23 cellular contexts compared by ENCODE assay signal in genomic region chr10:45599646-45600045, GRCh38.
DNase-seq lines count a peak whose midpoint lies in the region; ATAC-seq, FAIRE-seq and TF ChIP-seq lines count a peak whose summit lies in the region.
"Had no signal": no experiment of that assay in that cellular context is flagged by ENCODE, and none has a peak within 500 bp of the region (broad histone marks: within the 10 kb centered on the region; RNA-seq: fewer than 3 reads in every experiment).

No MANE protein-coding gene starts in this region.

- TF ChIP-seq RAD21 in HepG2 (CRISPR knock-in tag; IDR thresholded peaks at IDR 0.05) (no peak), K562 (CRISPR knock-in tag; conservative IDR thresholded peaks at IDR 0.05 in 1 of 2, IDR thresholded peaks at IDR 0.05 in 1 of 2) (no peak)

- no peaks in the 10 kb centered on the region for H3K79me2 ChIP-seq in HepG2 (ENCODE audit: insufficient read depth, low read length)
- H3K79me2 ChIP-seq in K562 (ENCODE audit: control insufficient read depth, insufficient read depth, low read length): no peaks in the 10 kb centered on the region; the same call in 2 of the 3 replicates
- no peaks in the 10 kb centered on the region for H3K79me2 ChIP-seq in hepatocyte

- in situ Hi-C loops in HepG2 (cut with HindIII; ENCODE audit: extremely low pct_ligation_motif_present, low pct_unique_long_range_greater_than_20kb) (no loop called here), K562 (cut with MboI) (no loop called here)

- TF ChIP-seq POLR2A in HepG2 (IDR thresholded peaks at IDR 0.05; ENCODE audit: insufficient read depth in 1 of 2, low read depth in 2 of 2, low read length in 2 of 2) (no peak), right lobe of liver (IDR thresholded peaks at IDR 0.05) (no peak), K562 (conservative IDR thresholded peaks at IDR 0.05) (no peak)

- H3K4me3 ChIP-seq in HepG2 (replicated peaks in 1 of 3; ENCODE audit: insufficient read depth in 1 of 3, low read depth in 2 of 3, low read length in 3 of 3) (no peak overlapping the region; a peak in 1 of 6 replicates), right lobe of liver (no peak overlapping the region), K562 (no peak overlapping the region), hepatocyte (no peak overlapping the region)
- H3K4me3 ChIP-seq: A549; BLaER1 treated with 17β-estradiol and CSF1 and Interleukin-3, amounts not matched to agents 10 nM and 100 nM had no signal

- H3K27me3 Mint-ChIP-seq in stimulated activated naive CD8-positive, alpha-beta T cell treated with anti-CD3 and anti-CD28 coated beads, Interleukin-15, amount 100 ng/mL, for 72 hours: peaks cover 37% of the 10 kb centered on the region

- H3K27ac Mint-ChIP-seq in stimulated activated naive CD8-positive, alpha-beta T cell treated with anti-CD3 and anti-CD28 coated beads, Interleukin-15, amount 100 ng/mL, for 72 hours: no peak overlapping the region
- H3K27ac Mint-ChIP-seq: B cell; CD4-positive, alpha-beta T cell; CD8-positive, alpha-beta T cell had no signal

- intact Hi-C loops in HepG2 (cut with micrococcal nuclease; ENCODE audit: unreplicated experiment): loop anchor here (5.0 kb wide), 2 partner anchors 73 to 97 kb away; partner anchors contain the start of gene ZFAND4
- intact Hi-C loops in right lobe of liver (cut with DNase I): loop anchor here in 1 of 2 donors (10.0 kb wide), 1 partner anchor 135 kb away; no protein-coding TSS in a partner anchor
- intact Hi-C loops in K562 (cut with micrococcal nuclease): no loop called here

- H3K27me3 ChIP-seq in HepG2 (ENCODE audit: control insufficient read depth in 1 of 2, insufficient read depth in 2 of 2, low read length in 2 of 2) (no peaks in the 10 kb centered on the region; a peak in 1 of 5 replicates), right lobe of liver (no peaks in the 10 kb centered on the region), K562 (ENCODE audit: control insufficient read depth in 2 of 2, insufficient read depth in 2 of 2, low read length in 2 of 2) (no peaks in the 10 kb centered on the region), hepatocyte (no peaks in the 10 kb centered on the region)
- H3K27me3 ChIP-seq: BLaER1 treated with 17β-estradiol and CSF1 and Interleukin-3, amounts not matched to agents 10 nM and 100 nM had no signal

- DNase-seq in HepG2 (ENCODE audit: low spot score): no peak
- DNase-seq in right lobe of liver: no peak
- no peak for DNase-seq in K562 (ENCODE audit: extremely low read depth in 1 of 4, low spot score in 3 of 4)
- DNase-seq in hepatocyte (ENCODE audit: low spot score): no peak
- no peak for DNase-seq in middle frontal gyrus (ENCODE audit: extremely low spot score, low spot score)
- no peak for DNase-seq in NCI-H446 (lab: John Stamatoyannopoulos, UW)
- no peak for DNase-seq in stimulated activated naive CD8-positive, alpha-beta T cell treated with anti-CD3 and anti-CD28 coated beads, Interleukin-15, amount 100 ng/mL, for 72 hours
- DNase-seq: AML-193; Caco-2; Calu3; CD4-positive, alpha-beta T cell; CD8-positive, alpha-beta T cell; DMS79 treated with DMSO at 0.1 percent for 48 hours; GF-D8 had no signal

- ATAC-seq in HepG2 (no peak), right lobe of liver (no peak), K562 (no peak)
- ATAC-seq in stimulated activated naive CD8-positive, alpha-beta T cell treated with anti-CD3 and anti-CD28 coated beads, Interleukin-15, amount 100 ng/mL, for 72 hours: no peak
- ATAC-seq: A549; CD8-positive, alpha-beta T cell had no signal

- CTCF ChIA-PET in HepG2 (lab: Yijun Ruan, JAX; ENCODE audit: low intra/inter-chr PET ratio, low total read pairs): no interaction called here
- CTCF ChIA-PET in K562 (lab: Yijun Ruan, JAX; ENCODE audit: low intra/inter-chr PET ratio): no interaction called here

- FAIRE-seq in HepG2 (lab: Jason Lieb, UNC) (no peak), K562 (lab: Jason Lieb, UNC) (no peak)
- FAIRE-seq: A549, D721Med, G401.6, GM12891, GM19239 had no signal

- H3K9ac ChIP-seq in HepG2 (ENCODE audit: insufficient read depth, low read depth, low read length) (no peak overlapping the region; the same call in 1 of the 2 replicates), K562 (ENCODE audit: insufficient read depth in 1 of 2, low read depth in 2 of 2, low read length in 2 of 2) (no peak overlapping the region)
- H3K9ac ChIP-seq: BLaER1 treated with 17β-estradiol and CSF1 and Interleukin-3, amounts not matched to agents 10 nM and 100 nM had no signal

- BruUV-seq in HepG2 (replicated peaks; lab: Mats Ljungman, UMichigan): no TSS peak
- no TSS peak for BruUV-seq in K562 (replicated peaks; lab: Mats Ljungman, UMichigan)

- no peak overlapping the region for H3K27ac ChIP-seq in HepG2 (ENCODE audit: extremely low read length, insufficient read depth, low read length)
- H3K27ac ChIP-seq in right lobe of liver: peak overlapping the region in 1 of 3 donors; percentile 31
- H3K27ac ChIP-seq in K562 (ENCODE audit: extremely low read depth, low read depth, low read length): no peak overlapping the region
- H3K27ac ChIP-seq in hepatocyte: peak overlapping the region; percentile 25
- H3K27ac ChIP-seq: 22Rv1; A549; BLaER1 treated with 17β-estradiol and CSF1 and Interleukin-3, amounts not matched to agents 10 nM and 100 nM; C4-2B had no signal

- H3K9me3 Mint-ChIP-seq in stimulated activated naive CD8-positive, alpha-beta T cell treated with anti-CD3 and anti-CD28 coated beads, Interleukin-15, amount 100 ng/mL, for 72 hours: peaks cover 0 to 8% of the 10 kb centered on the region in 2 donors
- H3K9me3 Mint-ChIP-seq: CD4-positive, alpha-beta T cell had no signal

- H3K36me3 ChIP-seq in HepG2 (replicated peaks in 1 of 2; ENCODE audit: control insufficient read depth in 1 of 2, insufficient read depth in 2 of 2, low read length in 2 of 2): no peaks in the 10 kb centered on the region
- H3K36me3 ChIP-seq in right lobe of liver: no peaks in the 10 kb centered on the region
- H3K36me3 ChIP-seq in K562 (ENCODE audit: control insufficient read depth, insufficient read depth, low read length): no peaks in the 10 kb centered on the region
- H3K36me3 ChIP-seq in hepatocyte (replicated peaks; ENCODE audit: insufficient read depth, low read depth): no peaks in the 10 kb centered on the region
- H3K36me3 ChIP-seq: BLaER1 treated with 17β-estradiol and CSF1 and Interleukin-3, amounts not matched to agents 10 nM and 100 nM had no signal

- peaks cover 19% of the 10 kb centered on the region for H3K4me1 Mint-ChIP-seq in stimulated activated naive CD8-positive, alpha-beta T cell treated with anti-CD3 and anti-CD28 coated beads, Interleukin-15, amount 100 ng/mL, for 72 hours

- no peak overlapping the region for H3K4me3 Mint-ChIP-seq in stimulated activated naive CD8-positive, alpha-beta T cell treated with anti-CD3 and anti-CD28 coated beads, Interleukin-15, amount 100 ng/mL, for 72 hours
- H3K4me3 Mint-ChIP-seq: CD4-positive, alpha-beta T cell; CD8-positive, alpha-beta T cell had no signal

- POLR2A ChIA-PET in HepG2 (lab: Yijun Ruan, JAX) (no interaction called here), K562 (lab: Yijun Ruan, JAX) (interaction anchor here (2.7 kb wide), 1 partner anchor 12 kb away, joined by 8 read pairs; no protein-coding TSS in a partner anchor)

- H4K20me1 ChIP-seq in HepG2 (ENCODE audit: insufficient read depth, low read length) (no peaks in the 10 kb centered on the region), K562 (replicated peaks; ENCODE audit: control insufficient read depth, insufficient read depth, low read length) (no peaks in the 10 kb centered on the region), hepatocyte (ENCODE audit: insufficient read depth, poor library complexity, severe bottlenecking) (no peaks in the 10 kb centered on the region)
- H4K20me1 ChIP-seq: BLaER1 treated with 17β-estradiol and CSF1 and Interleukin-3, amounts not matched to agents 10 nM and 100 nM had no signal

- TF ChIP-seq EP300 in HepG2 (IDR thresholded peaks at IDR 0.05; ENCODE audit: low read depth in 2 of 2, low read length in 2 of 2): no peak
- TF ChIP-seq EP300 in HepG2 (CRISPR knock-in tag; IDR thresholded peaks at IDR 0.05; ENCODE audit: borderline replicate concordance): no peak
- no peak for TF ChIP-seq EP300 in K562 (IDR thresholded peaks at IDR 0.05; ENCODE audit: low read length)

- no peaks in the 10 kb centered on the region for H3K9me1 ChIP-seq in K562 (ENCODE audit: control insufficient read depth, insufficient read depth, low read length)

- H3K9me3 ChIP-seq in HepG2 (ENCODE audit: low read length) (no peaks in the 10 kb centered on the region), right lobe of liver (no peaks in the 10 kb centered on the region), K562 (replicated peaks; ENCODE audit: control insufficient read depth, insufficient read depth, low read depth, low read length) (peaks cover 12% of the 10 kb centered on the region), hepatocyte (ENCODE audit: low read depth) (no peaks in the 10 kb centered on the region)
- H3K9me3 ChIP-seq: A549 had no signal

- H2AFZ ChIP-seq in HepG2 (ENCODE audit: low read length) (no peak overlapping the region), K562 (ENCODE audit: low read depth, low read length) (no peak overlapping the region), hepatocyte (no peak overlapping the region)

- WGBS in HepG2 (ENCODE audit: low lambda C conversion rate): 69% methylated on average over 6 of the region's 6 CpGs
- WGBS in right lobe of liver (ENCODE audit: insufficient coverage, low coverage, low lambda C conversion rate, missing lambda C conversion rate): 88% methylated on average over 6 of the region's 6 CpGs
- 48% methylated on average over 6 of the region's 6 CpGs for WGBS in K562 (ENCODE audit: insufficient coverage, low coverage, missing lambda C conversion rate)
- WGBS in hepatocyte (ENCODE audit: low lambda C conversion rate, missing lambda C conversion rate): 85% methylated on average over 6 of the region's 6 CpGs

- peaks cover 57% of the 10 kb centered on the region for H3K4me1 ChIP-seq in HepG2 (ENCODE audit: insufficient read depth, low read length)
- H3K4me1 ChIP-seq in right lobe of liver: peaks cover 0 to 19% (median 5%) of the 10 kb centered on the region in 4 donors
- H3K4me1 ChIP-seq in K562 (replicated peaks in 1 of 2; ENCODE audit: control insufficient read depth in 2 of 2, insufficient read depth in 2 of 2, low read length in 2 of 2): peaks cover 0 to 3% of the 10 kb centered on the region in 2 experiments; a peak in 2 of 5 replicates
- no peaks in the 10 kb centered on the region for H3K4me1 ChIP-seq in hepatocyte (ENCODE audit: insufficient read depth)
- H3K4me1 ChIP-seq: A549, Caco-2 had no signal

- no peaks in the 10 kb centered on the region for H3K9me2 ChIP-seq in hepatocyte (replicated peaks; ENCODE audit: insufficient read depth)

- no peak for TF ChIP-seq CTCF in HepG2 (CRISPR knock-in tag; IDR thresholded peaks at IDR 0.05)
- TF ChIP-seq CTCF in right lobe of liver (IDR thresholded peaks at IDR 0.05): no peak
- TF ChIP-seq CTCF in K562 (IDR thresholded peaks at IDR 0.05 in 2 of 3, conservative IDR thresholded peaks at IDR 0.05 in 1 of 3; ENCODE audit: insufficient read depth in 2 of 3, low read depth in 1 of 3, low read length in 3 of 3): no peak
- no peak for TF ChIP-seq CTCF in hepatocyte (IDR thresholded peaks at IDR 0.05; ENCODE audit: poor library complexity)

- H3K4me2 ChIP-seq in HepG2 (ENCODE audit: low read depth, low read length): peak overlapping the region; percentile 70
- H3K4me2 ChIP-seq in K562 (ENCODE audit: insufficient read depth, low read length): no peak overlapping the region
- H3K4me2 ChIP-seq in hepatocyte: no peak overlapping the region
- H3K4me2 ChIP-seq: A549; BLaER1 treated with 17β-estradiol and CSF1 and Interleukin-3, amounts not matched to agents 10 nM and 100 nM had no signal

Comparison
In these comparisons a context has a peak if more than half of its experiments do, and no peak if none do; other contexts are left out.
1. Of the 241 proteins assayed by ChIP-seq in both HepG2 and K562: peak only in HepG2: none; only in K562: CBX1; in both: none; in neither: 239; mixed calls (peak in some experiments, not most) for 1.